1 cellular context compared by ENCODE assay signal in genomic region chr3:21174461-21174860, GRCh38.
TF ChIP-seq lines count a peak whose summit lies in the region.

No MANE protein-coding gene starts in this region.

TF ChIP-seq in GM23338, 12 proteins besides CTCF, POLR2A, EP300 and RAD21 (continued from another document):
- TF ChIP-seq ZNF462 (CRISPR knock-in tag; IDR thresholded peaks at IDR 0.05): no peak
- TF ChIP-seq, protein P1, sequence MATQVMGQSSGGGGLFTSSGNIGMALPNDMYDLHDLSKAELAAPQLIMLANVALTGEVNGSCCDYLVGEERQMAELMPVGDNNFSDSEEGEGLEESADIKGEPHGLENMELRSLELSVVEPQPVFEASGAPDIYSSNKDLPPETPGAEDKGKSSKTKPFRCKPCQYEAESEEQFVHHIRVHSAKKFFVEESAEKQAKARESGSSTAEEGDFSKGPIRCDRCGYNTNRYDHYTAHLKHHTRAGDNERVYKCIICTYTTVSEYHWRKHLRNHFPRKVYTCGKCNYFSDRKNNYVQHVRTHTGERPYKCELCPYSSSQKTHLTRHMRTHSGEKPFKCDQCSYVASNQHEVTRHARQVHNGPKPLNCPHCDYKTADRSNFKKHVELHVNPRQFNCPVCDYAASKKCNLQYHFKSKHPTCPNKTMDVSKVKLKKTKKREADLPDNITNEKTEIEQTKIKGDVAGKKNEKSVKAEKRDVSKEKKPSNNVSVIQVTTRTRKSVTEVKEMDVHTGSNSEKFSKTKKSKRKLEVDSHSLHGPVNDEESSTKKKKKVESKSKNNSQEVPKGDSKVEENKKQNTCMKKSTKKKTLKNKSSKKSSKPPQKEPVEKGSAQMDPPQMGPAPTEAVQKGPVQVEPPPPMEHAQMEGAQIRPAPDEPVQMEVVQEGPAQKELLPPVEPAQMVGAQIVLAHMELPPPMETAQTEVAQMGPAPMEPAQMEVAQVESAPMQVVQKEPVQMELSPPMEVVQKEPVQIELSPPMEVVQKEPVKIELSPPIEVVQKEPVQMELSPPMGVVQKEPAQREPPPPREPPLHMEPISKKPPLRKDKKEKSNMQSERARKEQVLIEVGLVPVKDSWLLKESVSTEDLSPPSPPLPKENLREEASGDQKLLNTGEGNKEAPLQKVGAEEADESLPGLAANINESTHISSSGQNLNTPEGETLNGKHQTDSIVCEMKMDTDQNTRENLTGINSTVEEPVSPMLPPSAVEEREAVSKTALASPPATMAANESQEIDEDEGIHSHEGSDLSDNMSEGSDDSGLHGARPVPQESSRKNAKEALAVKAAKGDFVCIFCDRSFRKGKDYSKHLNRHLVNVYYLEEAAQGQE (IDR thresholded peaks at IDR 0.05; ENCODE audit: unreplicated experiment): no peak
- no peak for TF ChIP-seq EZH2phosphoT487 (IDR thresholded peaks at IDR 0.05; ENCODE audit: unreplicated experiment)
- TF ChIP-seq ZNF331 (CRISPR knock-in tag; IDR thresholded peaks at IDR 0.05; ENCODE audit: low read depth): no peak
- TF ChIP-seq, protein P2, sequence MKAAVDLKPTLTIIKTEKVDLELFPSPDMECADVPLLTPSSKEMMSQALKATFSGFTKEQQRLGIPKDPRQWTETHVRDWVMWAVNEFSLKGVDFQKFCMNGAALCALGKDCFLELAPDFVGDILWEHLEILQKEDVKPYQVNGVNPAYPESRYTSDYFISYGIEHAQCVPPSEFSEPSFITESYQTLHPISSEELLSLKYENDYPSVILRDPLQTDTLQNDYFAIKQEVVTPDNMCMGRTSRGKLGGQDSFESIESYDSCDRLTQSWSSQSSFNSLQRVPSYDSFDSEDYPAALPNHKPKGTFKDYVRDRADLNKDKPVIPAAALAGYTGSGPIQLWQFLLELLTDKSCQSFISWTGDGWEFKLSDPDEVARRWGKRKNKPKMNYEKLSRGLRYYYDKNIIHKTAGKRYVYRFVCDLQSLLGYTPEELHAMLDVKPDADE (IDR thresholded peaks at IDR 0.05): no peak
- no peak for TF ChIP-seq ZNF114 (CRISPR knock-in tag; IDR thresholded peaks at IDR 0.05)
